In the genomic region with DNA sequence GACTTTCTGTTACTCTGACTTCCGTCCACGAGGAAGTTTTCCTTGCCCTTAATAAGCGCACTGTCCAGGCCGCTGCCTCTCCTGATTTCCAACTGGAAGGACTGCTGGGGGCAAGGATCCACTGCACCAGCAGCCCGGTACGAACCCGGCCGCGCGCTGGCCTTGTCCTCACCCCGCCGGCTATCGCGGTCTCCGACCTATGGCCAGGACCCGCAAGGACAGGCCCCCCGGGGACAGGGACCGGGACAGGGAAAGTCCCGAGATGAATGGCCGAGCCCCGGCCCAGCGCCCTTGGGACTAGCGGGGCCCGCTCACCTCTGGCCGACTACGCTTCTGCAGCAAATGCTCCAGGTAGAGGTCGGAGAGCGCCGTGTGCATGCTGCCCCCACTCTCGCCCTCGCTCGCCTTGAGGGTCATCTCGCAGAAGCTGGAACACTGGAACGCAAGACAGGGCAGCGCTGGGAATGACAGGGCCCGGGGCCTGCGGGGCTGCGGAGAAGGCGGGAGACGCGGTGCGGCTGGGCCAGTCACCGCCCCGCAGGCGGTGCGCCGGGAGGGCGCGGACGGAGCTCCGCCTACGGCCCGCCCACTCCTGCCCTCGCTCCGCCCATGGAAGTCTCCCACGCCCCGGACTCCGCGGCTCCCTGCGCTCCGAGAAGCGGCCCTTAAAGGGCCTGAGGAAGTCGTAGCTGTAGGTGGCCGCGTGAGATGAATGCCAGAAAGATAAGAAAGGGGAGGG, we compare ENCODE assay signal across 2 cellular contexts.
TF ChIP-seq lines count a peak whose summit lies in the region.

A gene (minus strand): TSS at position 529 of the 739 bp plus-strand sequence. CDS start 112 bp downstream, at position 417.

TF ChIP-seq in HCT116, 20 proteins besides CTCF, POLR2A, EP300 and RAD21:
- TF ChIP-seq POLR2AphosphoS5 (IDR thresholded peaks at IDR 0.05; ENCODE audit: low read depth, low read length) (peak; percentile 54; the same call in 1 of the 2 replicates), EGR1 (IDR thresholded peaks at IDR 0.05; ENCODE audit: low read depth) (peak; percentile 57), ZNF274 (IDR thresholded peaks at IDR 0.05; ENCODE audit: low read depth, low read length) (no peak), ZFX (IDR thresholded peaks at IDR 0.05) (peak; percentile 28; the same call in 1 of the 2 replicates)

TF ChIP-seq in GM12878, 131 proteins besides CTCF, POLR2A, EP300 and RAD21:
- TF ChIP-seq CEBPB (IDR thresholded peaks at IDR 0.05; ENCODE audit: borderline replicate concordance in 1 of 2, low read depth in 2 of 2, low read length in 2 of 2) (no peak), RB1 (IDR thresholded peaks at IDR 0.05; ENCODE audit: borderline replicate concordance) (peak; percentile 47; the same call in 1 of the 2 replicates), BHLHE40 (IDR thresholded peaks at IDR 0.05; ENCODE audit: borderline replicate concordance in 1 of 2, low read depth in 2 of 2, low read length in 1 of 2) (no peak), EGR1 (IDR thresholded peaks at IDR 0.05; ENCODE audit: borderline replicate concordance in 1 of 2, low read depth in 2 of 2, low read length in 2 of 2) (peak in 1 of 2 experiments; percentile 59; a peak in 1 of 3 replicates), CHD1 (IDR thresholded peaks at IDR 0.05; ENCODE audit: low read depth, low read length) (no peak), EED (IDR thresholded peaks at IDR 0.05; ENCODE audit: low read depth) (0 out of 2 replicates have a peak, but pooled peaks have one; percentile 13), ZNF622 (IDR thresholded peaks at IDR 0.05) (no peak), NFYA (IDR thresholded peaks at IDR 0.05; ENCODE audit: borderline replicate concordance, low read depth, low read length) (no peak), SP1 (IDR thresholded peaks at IDR 0.05; ENCODE audit: low read depth, low read length) (peak; percentile 22), SMC3 (IDR thresholded peaks at IDR 0.05; ENCODE audit: borderline replicate concordance, low read length) (no peak), CHD4 (IDR thresholded peaks at IDR 0.05) (no peak), ETV6 (conservative IDR thresholded peaks at IDR 0.05 in 1 of 2, IDR thresholded peaks at IDR 0.05 in 1 of 2; ENCODE audit: borderline replicate concordance in 1 of 2, low read depth in 1 of 2) (no peak), WRNIP1 (IDR thresholded peaks at IDR 0.05; ENCODE audit: borderline replicate concordance, low read depth, low read length) (no peak), BACH1 (IDR thresholded peaks at IDR 0.05; ENCODE audit: borderline replicate concordance) (0 out of 2 replicates have a peak, but pooled peaks have one; percentile 29), HCFC1 (IDR thresholded peaks at IDR 0.05; ENCODE audit: low read length) (no peak), HDAC2 (IDR thresholded peaks at IDR 0.05) (no peak), NBN (IDR thresholded peaks at IDR 0.05) (no peak), SRF (IDR thresholded peaks at IDR 0.05; ENCODE audit: low read depth in 2 of 2, low read length in 2 of 2) (peak; percentile 35 to 57; a peak in 1 of 4 replicates), MTA2 (IDR thresholded peaks at IDR 0.05; ENCODE audit: low read depth) (no peak), IKZF1 (conservative IDR thresholded peaks at IDR 0.05) (peak; percentile 57)
- TF ChIP-seq, protein P1, sequence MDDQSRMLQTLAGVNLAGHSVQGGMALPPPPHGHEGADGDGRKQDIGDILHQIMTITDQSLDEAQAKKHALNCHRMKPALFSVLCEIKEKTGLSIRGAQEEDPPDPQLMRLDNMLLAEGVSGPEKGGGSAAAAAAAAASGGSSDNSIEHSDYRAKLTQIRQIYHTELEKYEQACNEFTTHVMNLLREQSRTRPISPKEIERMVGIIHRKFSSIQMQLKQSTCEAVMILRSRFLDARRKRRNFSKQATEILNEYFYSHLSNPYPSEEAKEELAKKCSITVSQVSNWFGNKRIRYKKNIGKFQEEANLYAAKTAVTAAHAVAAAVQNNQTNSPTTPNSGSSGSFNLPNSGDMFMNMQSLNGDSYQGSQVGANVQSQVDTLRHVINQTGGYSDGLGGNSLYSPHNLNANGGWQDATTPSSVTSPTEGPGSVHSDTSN (IDR thresholded peaks at IDR 0.05; ENCODE audit: insufficient replicate concordance, low read depth, low read length), result peak; percentile 69
- TF ChIP-seq, protein P2, sequence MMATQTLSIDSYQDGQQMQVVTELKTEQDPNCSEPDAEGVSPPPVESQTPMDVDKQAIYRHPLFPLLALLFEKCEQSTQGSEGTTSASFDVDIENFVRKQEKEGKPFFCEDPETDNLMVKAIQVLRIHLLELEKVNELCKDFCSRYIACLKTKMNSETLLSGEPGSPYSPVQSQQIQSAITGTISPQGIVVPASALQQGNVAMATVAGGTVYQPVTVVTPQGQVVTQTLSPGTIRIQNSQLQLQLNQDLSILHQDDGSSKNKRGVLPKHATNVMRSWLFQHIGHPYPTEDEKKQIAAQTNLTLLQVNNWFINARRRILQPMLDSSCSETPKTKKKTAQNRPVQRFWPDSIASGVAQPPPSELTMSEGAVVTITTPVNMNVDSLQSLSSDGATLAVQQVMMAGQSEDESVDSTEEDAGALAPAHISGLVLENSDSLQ (IDR thresholded peaks at IDR 0.05), result peak; percentile 89
- TF ChIP-seq, protein P3, sequence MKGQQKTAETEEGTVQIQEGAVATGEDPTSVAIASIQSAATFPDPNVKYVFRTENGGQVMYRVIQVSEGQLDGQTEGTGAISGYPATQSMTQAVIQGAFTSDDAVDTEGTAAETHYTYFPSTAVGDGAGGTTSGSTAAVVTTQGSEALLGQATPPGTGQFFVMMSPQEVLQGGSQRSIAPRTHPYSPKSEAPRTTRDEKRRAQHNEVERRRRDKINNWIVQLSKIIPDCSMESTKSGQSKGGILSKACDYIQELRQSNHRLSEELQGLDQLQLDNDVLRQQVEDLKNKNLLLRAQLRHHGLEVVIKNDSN (IDR thresholded peaks at IDR 0.05; ENCODE audit: borderline replicate concordance, extremely low read length, insufficient read depth, low read depth, low read length), result no peak
- TF ChIP-seq, protein P4, sequence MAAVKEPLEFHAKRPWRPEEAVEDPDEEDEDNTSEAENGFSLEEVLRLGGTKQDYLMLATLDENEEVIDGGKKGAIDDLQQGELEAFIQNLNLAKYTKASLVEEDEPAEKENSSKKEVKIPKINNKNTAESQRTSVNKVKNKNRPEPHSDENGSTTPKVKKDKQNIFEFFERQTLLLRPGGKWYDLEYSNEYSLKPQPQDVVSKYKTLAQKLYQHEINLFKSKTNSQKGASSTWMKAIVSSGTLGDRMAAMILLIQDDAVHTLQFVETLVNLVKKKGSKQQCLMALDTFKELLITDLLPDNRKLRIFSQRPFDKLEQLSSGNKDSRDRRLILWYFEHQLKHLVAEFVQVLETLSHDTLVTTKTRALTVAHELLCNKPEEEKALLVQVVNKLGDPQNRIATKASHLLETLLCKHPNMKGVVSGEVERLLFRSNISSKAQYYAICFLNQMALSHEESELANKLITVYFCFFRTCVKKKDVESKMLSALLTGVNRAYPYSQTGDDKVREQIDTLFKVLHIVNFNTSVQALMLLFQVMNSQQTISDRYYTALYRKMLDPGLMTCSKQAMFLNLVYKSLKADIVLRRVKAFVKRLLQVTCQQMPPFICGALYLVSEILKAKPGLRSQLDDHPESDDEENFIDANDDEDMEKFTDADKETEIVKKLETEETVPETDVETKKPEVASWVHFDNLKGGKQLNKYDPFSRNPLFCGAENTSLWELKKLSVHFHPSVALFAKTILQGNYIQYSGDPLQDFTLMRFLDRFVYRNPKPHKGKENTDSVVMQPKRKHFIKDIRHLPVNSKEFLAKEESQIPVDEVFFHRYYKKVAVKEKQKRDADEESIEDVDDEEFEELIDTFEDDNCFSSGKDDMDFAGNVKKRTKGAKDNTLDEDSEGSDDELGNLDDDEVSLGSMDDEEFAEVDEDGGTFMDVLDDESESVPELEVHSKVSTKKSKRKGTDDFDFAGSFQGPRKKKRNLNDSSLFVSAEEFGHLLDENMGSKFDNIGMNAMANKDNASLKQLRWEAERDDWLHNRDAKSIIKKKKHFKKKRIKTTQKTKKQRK (IDR thresholded peaks at IDR 0.05; ENCODE audit: low read depth, low read length), result no peak
